ENCODE assay signal across 1 cellular context in the genomic region with DNA sequence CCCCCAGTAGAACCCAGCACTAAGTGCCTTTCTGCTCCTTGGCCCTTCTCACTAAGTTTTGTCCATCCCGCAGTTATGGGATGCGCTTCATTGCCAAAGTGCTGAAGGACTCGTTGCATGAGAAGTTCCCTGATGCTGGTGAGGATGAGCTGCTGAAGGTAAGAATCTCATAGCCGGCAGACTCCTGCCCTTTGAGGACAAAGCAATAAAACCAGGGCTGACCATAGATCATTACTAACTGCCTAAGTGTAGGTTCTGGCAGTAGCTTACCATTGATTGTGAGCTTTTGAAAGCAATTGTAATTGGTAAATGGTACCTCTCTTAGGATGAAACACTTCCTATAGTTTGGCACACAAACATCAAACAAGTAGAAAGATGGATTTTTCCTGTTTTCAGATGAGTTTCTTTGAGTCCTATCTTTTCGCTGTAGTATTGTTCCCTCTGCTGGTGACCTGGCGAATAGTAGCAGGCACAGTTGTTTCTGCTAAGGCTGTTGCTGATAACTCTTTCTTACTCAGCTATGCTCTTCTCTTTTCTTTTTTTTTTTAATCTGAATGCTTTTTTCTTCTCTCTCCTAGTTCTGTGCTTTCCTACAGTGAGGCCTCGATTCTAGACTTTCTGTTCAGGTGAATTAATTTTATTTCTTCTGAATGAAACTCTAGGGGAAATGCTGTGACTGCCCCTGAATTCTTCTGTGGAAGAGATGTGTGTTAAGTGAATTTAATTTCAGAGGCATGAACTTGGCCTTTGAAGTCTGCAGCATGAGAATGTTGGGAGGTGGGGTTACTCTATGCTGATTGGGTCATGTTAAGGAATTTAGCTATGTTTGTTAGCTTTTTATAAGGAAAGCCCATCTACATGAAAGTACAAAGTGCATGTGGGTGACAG.
TF ChIP-seq lines count a peak whose summit lies in the region.

No MANE protein-coding gene starts in this region.

TF ChIP-seq in K562, 482 proteins besides CTCF, POLR2A, EP300 and RAD21 (continued from another document and continues in another):
- TF ChIP-seq, protein P1, sequence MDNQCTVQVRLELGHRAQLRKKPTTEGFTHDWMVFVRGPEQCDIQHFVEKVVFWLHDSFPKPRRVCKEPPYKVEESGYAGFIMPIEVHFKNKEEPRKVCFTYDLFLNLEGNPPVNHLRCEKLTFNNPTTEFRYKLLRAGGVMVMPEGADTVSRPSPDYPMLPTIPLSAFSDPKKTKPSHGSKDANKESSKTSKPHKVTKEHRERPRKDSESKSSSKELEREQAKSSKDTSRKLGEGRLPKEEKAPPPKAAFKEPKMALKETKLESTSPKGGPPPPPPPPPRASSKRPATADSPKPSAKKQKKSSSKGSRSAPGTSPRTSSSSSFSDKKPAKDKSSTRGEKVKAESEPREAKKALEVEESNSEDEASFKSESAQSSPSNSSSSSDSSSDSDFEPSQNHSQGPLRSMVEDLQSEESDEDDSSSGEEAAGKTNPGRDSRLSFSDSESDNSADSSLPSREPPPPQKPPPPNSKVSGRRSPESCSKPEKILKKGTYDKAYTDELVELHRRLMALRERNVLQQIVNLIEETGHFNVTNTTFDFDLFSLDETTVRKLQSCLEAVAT (IDR thresholded peaks at IDR 0.05), result 0 out of 4 replicates have a peak, but pooled peaks of 1 of the 2 experiments have one; percentile 41
- TF ChIP-seq, protein P2, sequence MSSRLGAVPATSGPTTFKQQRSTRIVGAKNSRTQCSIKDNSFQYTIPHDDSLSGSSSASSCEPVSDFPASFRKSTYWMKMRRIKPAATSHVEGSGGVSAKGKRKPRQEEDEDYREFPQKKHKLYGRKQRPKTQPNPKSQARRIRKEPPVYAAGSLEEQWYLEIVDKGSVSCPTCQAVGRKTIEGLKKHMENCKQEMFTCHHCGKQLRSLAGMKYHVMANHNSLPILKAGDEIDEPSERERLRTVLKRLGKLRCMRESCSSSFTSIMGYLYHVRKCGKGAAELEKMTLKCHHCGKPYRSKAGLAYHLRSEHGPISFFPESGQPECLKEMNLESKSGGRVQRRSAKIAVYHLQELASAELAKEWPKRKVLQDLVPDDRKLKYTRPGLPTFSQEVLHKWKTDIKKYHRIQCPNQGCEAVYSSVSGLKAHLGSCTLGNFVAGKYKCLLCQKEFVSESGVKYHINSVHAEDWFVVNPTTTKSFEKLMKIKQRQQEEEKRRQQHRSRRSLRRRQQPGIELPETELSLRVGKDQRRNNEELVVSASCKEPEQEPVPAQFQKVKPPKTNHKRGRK (tag; IDR thresholded peaks at IDR 0.05), result no peak
- TF ChIP-seq RUNX1 (IDR thresholded peaks at IDR 0.05; ENCODE audit: low read depth) (no peak), NR2C1 (IDR thresholded peaks at IDR 0.05) (no peak), NR2C1 (tag; IDR thresholded peaks at IDR 0.05) (peak; percentile 14; the same call in 1 of the 2 replicates), TEAD1 (CRISPR knock-in tag; IDR thresholded peaks at IDR 0.05) (0 out of 4 replicates have a peak, but pooled peaks of 1 of the 2 experiments have one; percentile 22), RBM17 (IDR thresholded peaks at IDR 0.05; ENCODE audit: borderline replicate concordance, low read depth, low read length) (no peak), SETDB1 (IDR thresholded peaks at IDR 0.05; ENCODE audit: low read length) (no peak), NCOA4 (IDR thresholded peaks at IDR 0.05; ENCODE audit: partially characterized antibody) (no peak), ARNT (IDR thresholded peaks at IDR 0.05) (peak; percentile 34 to 65; a peak in 2 of 4 replicates), YY1 (IDR thresholded peaks at IDR 0.05; ENCODE audit: borderline replicate concordance in 1 of 3, control insufficient read depth in 1 of 3, extremely low read depth in 1 of 3, insufficient read depth in 3 of 3, insufficient read length in 1 of 3, insufficient replicate concordance in 2 of 3, low read depth in 1 of 3, low read length in 2 of 3) (no peak), ZSCAN32 (CRISPR knock-in tag; IDR thresholded peaks at IDR 0.05) (no peak), ZNF184 (CRISPR knock-in tag; IDR thresholded peaks at IDR 0.05) (no peak), SMC3 (conservative IDR thresholded peaks at IDR 0.05; ENCODE audit: insufficient read depth, low read depth, low read length) (peak; percentile 88), ZBTB17 (CRISPR knock-in tag; IDR thresholded peaks at IDR 0.05) (no peak), KLF13 (tag; IDR thresholded peaks at IDR 0.05; ENCODE audit: borderline replicate concordance, low read depth) (no peak), HDAC6 (IDR thresholded peaks at IDR 0.05; ENCODE audit: low read depth, low read length) (no peak), SLC30A9 (CRISPR knock-in tag; IDR thresholded peaks at IDR 0.05) (no peak), EHMT2 (IDR thresholded peaks at IDR 0.05) (no peak), HDGF (IDR thresholded peaks at IDR 0.05) (0 out of 2 replicates have a peak, but pooled peaks have one; percentile 35), FOXK2 (conservative IDR thresholded peaks at IDR 0.05 in 1 of 2, IDR thresholded peaks at IDR 0.05 in 1 of 2; ENCODE audit: low read depth in 2 of 2) (peak; percentile 47 to 58; a peak in 3 of 4 replicates), ZBTB8A (IDR thresholded peaks at IDR 0.05; ENCODE audit: partially characterized antibody) (no peak), SMAD1 (IDR thresholded peaks at IDR 0.05; ENCODE audit: low read depth, low read length, partially characterized antibody) (no peak), ETV5 (CRISPR knock-in tag; IDR thresholded peaks at IDR 0.05; ENCODE audit: low read depth) (no peak), KHSRP (IDR thresholded peaks at IDR 0.05) (0 out of 2 replicates have a peak, but pooled peaks have one; percentile 10), FOXJ2 (tag; IDR thresholded peaks at IDR 0.05) (no peak), CBX1 (IDR thresholded peaks at IDR 0.05; ENCODE audit: low read depth) (no peak), LCOR (CRISPR knock-in tag; IDR thresholded peaks at IDR 0.05) (no peak), MCM5 (IDR thresholded peaks at IDR 0.05; ENCODE audit: low read depth) (no peak), CC2D1A (IDR thresholded peaks at IDR 0.05) (peak; percentile 82)
- TF ChIP-seq, protein P3, sequence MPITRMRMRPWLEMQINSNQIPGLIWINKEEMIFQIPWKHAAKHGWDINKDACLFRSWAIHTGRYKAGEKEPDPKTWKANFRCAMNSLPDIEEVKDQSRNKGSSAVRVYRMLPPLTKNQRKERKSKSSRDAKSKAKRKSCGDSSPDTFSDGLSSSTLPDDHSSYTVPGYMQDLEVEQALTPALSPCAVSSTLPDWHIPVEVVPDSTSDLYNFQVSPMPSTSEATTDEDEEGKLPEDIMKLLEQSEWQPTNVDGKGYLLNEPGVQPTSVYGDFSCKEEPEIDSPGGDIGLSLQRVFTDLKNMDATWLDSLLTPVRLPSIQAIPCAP (CRISPR knock-in tag; IDR thresholded peaks at IDR 0.05; ENCODE audit: borderline replicate concordance), result no peak
- TF ChIP-seq, protein P4, sequence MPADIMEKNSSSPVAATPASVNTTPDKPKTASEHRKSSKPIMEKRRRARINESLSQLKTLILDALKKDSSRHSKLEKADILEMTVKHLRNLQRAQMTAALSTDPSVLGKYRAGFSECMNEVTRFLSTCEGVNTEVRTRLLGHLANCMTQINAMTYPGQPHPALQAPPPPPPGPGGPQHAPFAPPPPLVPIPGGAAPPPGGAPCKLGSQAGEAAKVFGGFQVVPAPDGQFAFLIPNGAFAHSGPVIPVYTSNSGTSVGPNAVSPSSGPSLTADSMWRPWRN (IDR thresholded peaks at IDR 0.05; ENCODE audit: low read depth), result no peak
- TF ChIP-seq, protein P5, sequence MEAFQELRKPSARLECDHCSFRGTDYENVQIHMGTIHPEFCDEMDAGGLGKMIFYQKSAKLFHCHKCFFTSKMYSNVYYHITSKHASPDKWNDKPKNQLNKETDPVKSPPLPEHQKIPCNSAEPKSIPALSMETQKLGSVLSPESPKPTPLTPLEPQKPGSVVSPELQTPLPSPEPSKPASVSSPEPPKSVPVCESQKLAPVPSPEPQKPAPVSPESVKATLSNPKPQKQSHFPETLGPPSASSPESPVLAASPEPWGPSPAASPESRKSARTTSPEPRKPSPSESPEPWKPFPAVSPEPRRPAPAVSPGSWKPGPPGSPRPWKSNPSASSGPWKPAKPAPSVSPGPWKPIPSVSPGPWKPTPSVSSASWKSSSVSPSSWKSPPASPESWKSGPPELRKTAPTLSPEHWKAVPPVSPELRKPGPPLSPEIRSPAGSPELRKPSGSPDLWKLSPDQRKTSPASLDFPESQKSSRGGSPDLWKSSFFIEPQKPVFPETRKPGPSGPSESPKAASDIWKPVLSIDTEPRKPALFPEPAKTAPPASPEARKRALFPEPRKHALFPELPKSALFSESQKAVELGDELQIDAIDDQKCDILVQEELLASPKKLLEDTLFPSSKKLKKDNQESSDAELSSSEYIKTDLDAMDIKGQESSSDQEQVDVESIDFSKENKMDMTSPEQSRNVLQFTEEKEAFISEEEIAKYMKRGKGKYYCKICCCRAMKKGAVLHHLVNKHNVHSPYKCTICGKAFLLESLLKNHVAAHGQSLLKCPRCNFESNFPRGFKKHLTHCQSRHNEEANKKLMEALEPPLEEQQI (IDR thresholded peaks at IDR 0.05), result no peak
- TF ChIP-seq, protein P6, sequence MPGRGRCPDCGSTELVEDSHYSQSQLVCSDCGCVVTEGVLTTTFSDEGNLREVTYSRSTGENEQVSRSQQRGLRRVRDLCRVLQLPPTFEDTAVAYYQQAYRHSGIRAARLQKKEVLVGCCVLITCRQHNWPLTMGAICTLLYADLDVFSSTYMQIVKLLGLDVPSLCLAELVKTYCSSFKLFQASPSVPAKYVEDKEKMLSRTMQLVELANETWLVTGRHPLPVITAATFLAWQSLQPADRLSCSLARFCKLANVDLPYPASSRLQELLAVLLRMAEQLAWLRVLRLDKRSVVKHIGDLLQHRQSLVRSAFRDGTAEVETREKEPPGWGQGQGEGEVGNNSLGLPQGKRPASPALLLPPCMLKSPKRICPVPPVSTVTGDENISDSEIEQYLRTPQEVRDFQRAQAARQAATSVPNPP (IDR thresholded peaks at IDR 0.05; ENCODE audit: borderline replicate concordance, insufficient read depth, insufficient read length), result no peak
- TF ChIP-seq, protein P7, sequence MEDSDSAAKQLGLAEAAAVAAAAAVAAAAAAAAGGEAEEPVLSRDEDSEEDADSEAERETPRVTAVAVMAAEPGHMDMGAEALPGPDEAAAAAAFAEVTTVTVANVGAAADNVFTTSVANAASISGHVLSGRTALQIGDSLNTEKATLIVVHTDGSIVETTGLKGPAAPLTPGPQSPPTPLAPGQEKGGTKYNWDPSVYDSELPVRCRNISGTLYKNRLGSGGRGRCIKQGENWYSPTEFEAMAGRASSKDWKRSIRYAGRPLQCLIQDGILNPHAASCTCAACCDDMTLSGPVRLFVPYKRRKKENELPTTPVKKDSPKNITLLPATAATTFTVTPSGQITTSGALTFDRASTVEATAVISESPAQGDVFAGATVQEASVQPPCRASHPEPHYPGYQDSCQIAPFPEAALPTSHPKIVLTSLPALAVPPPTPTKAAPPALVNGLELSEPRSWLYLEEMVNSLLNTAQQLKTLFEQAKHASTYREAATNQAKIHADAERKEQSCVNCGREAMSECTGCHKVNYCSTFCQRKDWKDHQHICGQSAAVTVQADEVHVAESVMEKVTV (CRISPR knock-in tag; IDR thresholded peaks at IDR 0.05), result peak; percentile 89
- TF ChIP-seq, protein P8, sequence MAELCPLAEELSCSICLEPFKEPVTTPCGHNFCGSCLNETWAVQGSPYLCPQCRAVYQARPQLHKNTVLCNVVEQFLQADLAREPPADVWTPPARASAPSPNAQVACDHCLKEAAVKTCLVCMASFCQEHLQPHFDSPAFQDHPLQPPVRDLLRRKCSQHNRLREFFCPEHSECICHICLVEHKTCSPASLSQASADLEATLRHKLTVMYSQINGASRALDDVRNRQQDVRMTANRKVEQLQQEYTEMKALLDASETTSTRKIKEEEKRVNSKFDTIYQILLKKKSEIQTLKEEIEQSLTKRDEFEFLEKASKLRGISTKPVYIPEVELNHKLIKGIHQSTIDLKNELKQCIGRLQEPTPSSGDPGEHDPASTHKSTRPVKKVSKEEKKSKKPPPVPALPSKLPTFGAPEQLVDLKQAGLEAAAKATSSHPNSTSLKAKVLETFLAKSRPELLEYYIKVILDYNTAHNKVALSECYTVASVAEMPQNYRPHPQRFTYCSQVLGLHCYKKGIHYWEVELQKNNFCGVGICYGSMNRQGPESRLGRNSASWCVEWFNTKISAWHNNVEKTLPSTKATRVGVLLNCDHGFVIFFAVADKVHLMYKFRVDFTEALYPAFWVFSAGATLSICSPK (IDR thresholded peaks at IDR 0.05; ENCODE audit: borderline replicate concordance), result no peak
- TF ChIP-seq, protein P9, sequence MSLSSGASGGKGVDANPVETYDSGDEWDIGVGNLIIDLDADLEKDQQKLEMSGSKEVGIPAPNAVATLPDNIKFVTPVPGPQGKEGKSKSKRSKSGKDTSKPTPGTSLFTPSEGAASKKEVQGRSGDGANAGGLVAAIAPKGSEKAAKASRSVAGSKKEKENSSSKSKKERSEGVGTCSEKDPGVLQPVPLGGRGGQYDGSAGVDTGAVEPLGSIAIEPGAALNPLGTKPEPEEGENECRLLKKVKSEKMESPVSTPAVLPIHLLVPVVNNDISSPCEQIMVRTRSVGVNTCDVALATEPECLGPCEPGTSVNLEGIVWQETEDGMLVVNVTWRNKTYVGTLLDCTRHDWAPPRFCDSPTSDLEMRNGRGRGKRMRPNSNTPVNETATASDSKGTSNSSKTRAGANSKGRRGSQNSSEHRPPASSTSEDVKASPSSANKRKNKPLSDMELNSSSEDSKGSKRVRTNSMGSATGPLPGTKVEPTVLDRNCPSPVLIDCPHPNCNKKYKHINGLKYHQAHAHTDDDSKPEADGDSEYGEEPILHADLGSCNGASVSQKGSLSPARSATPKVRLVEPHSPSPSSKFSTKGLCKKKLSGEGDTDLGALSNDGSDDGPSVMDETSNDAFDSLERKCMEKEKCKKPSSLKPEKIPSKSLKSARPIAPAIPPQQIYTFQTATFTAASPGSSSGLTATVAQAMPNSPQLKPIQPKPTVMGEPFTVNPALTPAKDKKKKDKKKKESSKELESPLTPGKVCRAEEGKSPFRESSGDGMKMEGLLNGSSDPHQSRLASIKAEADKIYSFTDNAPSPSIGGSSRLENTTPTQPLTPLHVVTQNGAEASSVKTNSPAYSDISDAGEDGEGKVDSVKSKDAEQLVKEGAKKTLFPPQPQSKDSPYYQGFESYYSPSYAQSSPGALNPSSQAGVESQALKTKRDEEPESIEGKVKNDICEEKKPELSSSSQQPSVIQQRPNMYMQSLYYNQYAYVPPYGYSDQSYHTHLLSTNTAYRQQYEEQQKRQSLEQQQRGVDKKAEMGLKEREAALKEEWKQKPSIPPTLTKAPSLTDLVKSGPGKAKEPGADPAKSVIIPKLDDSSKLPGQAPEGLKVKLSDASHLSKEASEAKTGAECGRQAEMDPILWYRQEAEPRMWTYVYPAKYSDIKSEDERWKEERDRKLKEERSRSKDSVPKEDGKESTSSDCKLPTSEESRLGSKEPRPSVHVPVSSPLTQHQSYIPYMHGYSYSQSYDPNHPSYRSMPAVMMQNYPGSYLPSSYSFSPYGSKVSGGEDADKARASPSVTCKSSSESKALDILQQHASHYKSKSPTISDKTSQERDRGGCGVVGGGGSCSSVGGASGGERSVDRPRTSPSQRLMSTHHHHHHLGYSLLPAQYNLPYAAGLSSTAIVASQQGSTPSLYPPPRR (CRISPR knock-in tag; IDR thresholded peaks at IDR 0.05; ENCODE audit: borderline replicate concordance), result no peak
